ENCODE assay signal across 9 cellular contexts in the genomic region with DNA sequence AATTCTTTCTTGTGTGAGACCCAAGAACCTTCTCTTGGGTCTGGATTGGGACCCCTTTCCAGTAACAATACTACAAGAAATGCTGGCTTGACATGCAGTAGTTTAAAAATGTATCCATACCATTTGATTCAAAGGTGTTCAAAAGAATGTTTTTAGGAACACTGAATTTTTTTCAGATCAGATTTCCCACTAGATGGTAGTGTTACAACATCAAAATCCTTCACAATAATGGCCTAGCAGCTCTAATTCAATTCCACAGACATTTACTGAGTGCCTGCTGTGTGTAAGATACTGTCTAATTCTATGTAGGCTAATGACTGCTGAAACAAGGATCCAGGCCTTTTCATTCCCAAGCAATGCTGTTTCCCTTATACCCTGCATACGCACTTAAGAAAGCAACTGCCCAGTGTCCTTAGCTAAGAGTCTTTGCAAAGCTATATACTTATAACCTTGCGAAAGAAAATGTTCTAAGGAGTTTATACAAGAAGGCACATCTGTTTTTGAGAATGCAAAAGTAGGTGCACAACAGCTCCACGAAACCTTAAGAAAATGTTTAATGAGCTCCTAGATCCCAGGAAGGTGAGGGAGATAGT. TPM values are rescaled to one million over a fixed set of nuclear protein-coding genes. Genes with fewer than 3 reads are reported as not detected.
DNase-seq lines count a peak whose midpoint lies in the region; ATAC-seq and TF ChIP-seq lines count a peak whose summit lies in the region.
"Had no signal": no experiment of that assay in that cellular context is flagged by ENCODE, and none has a peak within 500 bp of the region (broad histone marks: within the 10 kb centered on the region; RNA-seq: fewer than 3 reads in every experiment).

No MANE protein-coding gene starts in this region.

- no peak overlapping the region for H3K4me3 ChIP-seq in liver (ENCODE audit: low read depth in 1 of 3, low read length in 3 of 3)

- no peaks in the 10 kb centered on the region for H3K27me3 ChIP-seq in liver (ENCODE audit: control insufficient read depth in 4 of 4, insufficient read depth in 4 of 4, low read length in 3 of 4)

- DNase-seq in DMS53 (lab: John Stamatoyannopoulos, UW) (peak; percentile 58), NCI-H1417 (lab: John Stamatoyannopoulos, UW) (peak; percentile 5 to 92 (median 49)), activated T-cell treated with anti-CD3 and anti-CD28 coated beads for 4 hours (no peak)
- DNase-seq: foreskin melanocyte had no signal

- no peak for ATAC-seq in GM18861 (IDR thresholded peaks at IDR 0.05; ENCODE audit: unreplicated experiment)
- ATAC-seq in GM21529 (IDR thresholded peaks at IDR 0.05; ENCODE audit: unreplicated experiment), result no peak
- no peak for ATAC-seq in HG02885 (IDR thresholded peaks at IDR 0.05; ENCODE audit: poor library complexity, unreplicated experiment)

- 91% methylated on average over 3 of the region's 3 CpGs for WGBS in liver

- H3K4me1 ChIP-seq in liver (ENCODE audit: control insufficient read depth in 4 of 4, insufficient read depth in 4 of 4, low read length in 3 of 4), result no peaks in the 10 kb centered on the region

- peak; percentile 38 to 52 for TF ChIP-seq RAD21 in liver (IDR thresholded peaks at IDR 0.05)

- H3K9ac ChIP-seq in liver (ENCODE audit: low read depth in 1 of 2, low read length in 2 of 2), result no peak overlapping the region

- no peaks in the 10 kb centered on the region for H3K36me3 ChIP-seq in liver (ENCODE audit: control insufficient read depth in 4 of 4, insufficient read depth in 3 of 4, low read depth in 1 of 4, low read length in 3 of 4)

- no peak overlapping the region for H3K27ac ChIP-seq in VCaP
- H3K27ac ChIP-seq in liver (ENCODE audit: low read depth in 1 of 2, low read length in 2 of 2), result no peak overlapping the region

- peak; percentile 64 for TF ChIP-seq CTCF in VCaP (conservative IDR thresholded peaks at IDR 0.05)
- TF ChIP-seq CTCF in liver (IDR thresholded peaks at IDR 0.05; ENCODE audit: low read depth, low read length, missing input control), result no peak

- H3K9me3 ChIP-seq in liver (ENCODE audit: control insufficient read depth in 4 of 4, low read length in 3 of 4), result no peaks in the 10 kb centered on the region

TF ChIP-seq in liver, 16 proteins besides CTCF, POLR2A, EP300 and RAD21:
- TF ChIP-seq FOXA2 (IDR thresholded peaks at IDR 0.05) (no peak), NR2F2 (IDR thresholded peaks at IDR 0.05) (no peak), HNF4G (IDR thresholded peaks at IDR 0.05) (no peak), RXRA (IDR thresholded peaks at IDR 0.05) (no peak), JUND (IDR thresholded peaks at IDR 0.05) (no peak), YY1 (IDR thresholded peaks at IDR 0.05) (no peak), GABPA (IDR thresholded peaks at IDR 0.05 in 1 of 2, conservative IDR thresholded peaks at IDR 0.05 in 1 of 2) (no peak), HNF4A (conservative IDR thresholded peaks at IDR 0.05) (no peak), FOXA1 (IDR thresholded peaks at IDR 0.05) (no peak), TAF1 (conservative IDR thresholded peaks at IDR 0.05) (no peak), SP1 (IDR thresholded peaks at IDR 0.05) (no peak), EGR1 (IDR thresholded peaks at IDR 0.05; ENCODE audit: low read depth in 2 of 2) (no peak)
- TF ChIP-seq, protein P1, sequence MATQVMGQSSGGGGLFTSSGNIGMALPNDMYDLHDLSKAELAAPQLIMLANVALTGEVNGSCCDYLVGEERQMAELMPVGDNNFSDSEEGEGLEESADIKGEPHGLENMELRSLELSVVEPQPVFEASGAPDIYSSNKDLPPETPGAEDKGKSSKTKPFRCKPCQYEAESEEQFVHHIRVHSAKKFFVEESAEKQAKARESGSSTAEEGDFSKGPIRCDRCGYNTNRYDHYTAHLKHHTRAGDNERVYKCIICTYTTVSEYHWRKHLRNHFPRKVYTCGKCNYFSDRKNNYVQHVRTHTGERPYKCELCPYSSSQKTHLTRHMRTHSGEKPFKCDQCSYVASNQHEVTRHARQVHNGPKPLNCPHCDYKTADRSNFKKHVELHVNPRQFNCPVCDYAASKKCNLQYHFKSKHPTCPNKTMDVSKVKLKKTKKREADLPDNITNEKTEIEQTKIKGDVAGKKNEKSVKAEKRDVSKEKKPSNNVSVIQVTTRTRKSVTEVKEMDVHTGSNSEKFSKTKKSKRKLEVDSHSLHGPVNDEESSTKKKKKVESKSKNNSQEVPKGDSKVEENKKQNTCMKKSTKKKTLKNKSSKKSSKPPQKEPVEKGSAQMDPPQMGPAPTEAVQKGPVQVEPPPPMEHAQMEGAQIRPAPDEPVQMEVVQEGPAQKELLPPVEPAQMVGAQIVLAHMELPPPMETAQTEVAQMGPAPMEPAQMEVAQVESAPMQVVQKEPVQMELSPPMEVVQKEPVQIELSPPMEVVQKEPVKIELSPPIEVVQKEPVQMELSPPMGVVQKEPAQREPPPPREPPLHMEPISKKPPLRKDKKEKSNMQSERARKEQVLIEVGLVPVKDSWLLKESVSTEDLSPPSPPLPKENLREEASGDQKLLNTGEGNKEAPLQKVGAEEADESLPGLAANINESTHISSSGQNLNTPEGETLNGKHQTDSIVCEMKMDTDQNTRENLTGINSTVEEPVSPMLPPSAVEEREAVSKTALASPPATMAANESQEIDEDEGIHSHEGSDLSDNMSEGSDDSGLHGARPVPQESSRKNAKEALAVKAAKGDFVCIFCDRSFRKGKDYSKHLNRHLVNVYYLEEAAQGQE (IDR thresholded peaks at IDR 0.05), result no peak
- TF ChIP-seq, protein P2, sequence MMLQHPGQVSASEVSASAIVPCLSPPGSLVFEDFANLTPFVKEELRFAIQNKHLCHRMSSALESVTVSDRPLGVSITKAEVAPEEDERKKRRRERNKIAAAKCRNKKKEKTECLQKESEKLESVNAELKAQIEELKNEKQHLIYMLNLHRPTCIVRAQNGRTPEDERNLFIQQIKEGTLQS (IDR thresholded peaks at IDR 0.05), result no peak
- TF ChIP-seq, protein P3, sequence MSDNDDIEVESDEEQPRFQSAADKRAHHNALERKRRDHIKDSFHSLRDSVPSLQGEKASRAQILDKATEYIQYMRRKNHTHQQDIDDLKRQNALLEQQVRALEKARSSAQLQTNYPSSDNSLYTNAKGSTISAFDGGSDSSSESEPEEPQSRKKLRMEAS (IDR thresholded peaks at IDR 0.05), result no peak
- TF ChIP-seq, protein P4, sequence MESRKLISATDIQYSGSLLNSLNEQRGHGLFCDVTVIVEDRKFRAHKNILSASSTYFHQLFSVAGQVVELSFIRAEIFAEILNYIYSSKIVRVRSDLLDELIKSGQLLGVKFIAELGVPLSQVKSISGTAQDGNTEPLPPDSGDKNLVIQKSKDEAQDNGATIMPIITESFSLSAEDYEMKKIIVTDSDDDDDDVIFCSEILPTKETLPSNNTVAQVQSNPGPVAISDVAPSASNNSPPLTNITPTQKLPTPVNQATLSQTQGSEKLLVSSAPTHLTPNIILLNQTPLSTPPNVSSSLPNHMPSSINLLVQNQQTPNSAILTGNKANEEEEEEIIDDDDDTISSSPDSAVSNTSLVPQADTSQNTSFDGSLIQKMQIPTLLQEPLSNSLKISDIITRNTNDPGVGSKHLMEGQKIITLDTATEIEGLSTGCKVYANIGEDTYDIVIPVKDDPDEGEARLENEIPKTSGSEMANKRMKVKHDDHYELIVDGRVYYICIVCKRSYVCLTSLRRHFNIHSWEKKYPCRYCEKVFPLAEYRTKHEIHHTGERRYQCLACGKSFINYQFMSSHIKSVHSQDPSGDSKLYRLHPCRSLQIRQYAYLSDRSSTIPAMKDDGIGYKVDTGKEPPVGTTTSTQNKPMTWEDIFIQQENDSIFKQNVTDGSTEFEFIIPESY (IDR thresholded peaks at IDR 0.05), result no peak

RNA-seq across cellular contexts. Expression of a gene that starts 50.7 kb away (rescaled TPM):
- 10 to 100 TPM in 1 of 2 donors, 1 to 10 TPM in 1; 8.6 to 35.7 TPM for total RNA-seq in liver
- polyA plus RNA-seq in liver, result 10 to 100 TPM in 1 of 2 donors, 1 to 10 TPM in 1; 10.0 to 15.6 TPM
